In the genomic region with DNA sequence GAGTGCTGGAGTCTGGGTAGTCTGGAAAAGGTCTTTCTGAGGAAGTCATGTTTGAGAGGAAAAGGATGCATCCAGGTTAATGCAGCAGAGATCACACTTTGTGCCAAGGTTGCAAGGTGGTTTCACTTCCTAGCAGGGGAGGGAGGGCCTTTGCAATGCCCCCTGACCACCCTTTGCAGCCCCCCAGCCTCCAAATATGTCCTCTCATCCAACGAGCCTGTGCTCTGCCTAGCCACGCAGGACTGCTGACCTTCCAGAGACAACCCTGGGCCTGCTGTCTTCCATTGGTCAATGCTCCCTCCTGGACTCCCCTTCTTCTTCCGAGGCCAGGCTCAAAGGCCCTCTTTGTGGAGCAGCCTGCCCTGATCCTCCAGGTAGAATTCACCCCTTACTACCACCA, we compare ENCODE assay signal across 23 cellular contexts. TPM values are rescaled to one million over a fixed set of nuclear protein-coding genes. Genes with fewer than 3 reads are reported as not detected.
"Had no signal": no experiment of that assay in that cellular context is flagged by ENCODE, and none has a peak within 500 bp of the region (broad histone marks: within the 10 kb centered on the region; RNA-seq: fewer than 3 reads in every experiment).

No MANE protein-coding gene starts in this region.

- H3K36me3 ChIP-seq: SJCRH30 had no signal

- H3K4me2 ChIP-seq: KMS-11 had no signal

- H3K4me3 ChIP-seq: K562, SJCRH30 had no signal

- H3K4me1 ChIP-seq: SJCRH30 had no signal

- H3K4me1 Mint-ChIP-seq: IgD-negative memory B cell had no signal

- H3K27ac ChIP-seq: HL-60, KMS-11, SJCRH30 had no signal

- H3K9me3 ChIP-seq: SJCRH30 had no signal

- H3K36me3 Mint-ChIP-seq: IgD-negative memory B cell had no signal

- H3K27me3 ChIP-seq: SJCRH30 had no signal

- H3K9me3 Mint-ChIP-seq: IgD-negative memory B cell had no signal

- DNase-seq: Kasumi-1, MM.1S, NCI-H1092 treated with DMSO at 0.1 percent for 48 hours, NCI-H1436 treated with DMSO at 0.1 percent for 48 hours, NCI-H1694, NCI-H187 treated with DMSO at 0.1 percent for 48 hours, NCI-H2029 treated with DMSO at 0.1 percent for 48 hours, NCI-H2227 treated with DMSO at 0.1 percent for 48 hours, NCI-H510A, NCI-H524 treated with DMSO at 0.1 percent for 48 hours, NCI-H69, NCI-H774, PC-3, SHP77 treated with DMSO at 0.1 percent for 48 hours, SJCRH30 had no signal

- H3K27ac Mint-ChIP-seq: IgD-negative memory B cell had no signal

- H3K4me3 Mint-ChIP-seq: IgD-negative memory B cell had no signal

- FAIRE-seq: HTR-8/SVneo, K562 had no signal

RNA-seq across cellular contexts. Expression of gene TUNAR, which starts 47.3 kb away (rescaled TPM):
- total RNA-seq: K562, M059J, PC-3, Right ventricle myocardium inferior, RPMI7951, SJCRH30 had no signal
